In the genomic region with DNA sequence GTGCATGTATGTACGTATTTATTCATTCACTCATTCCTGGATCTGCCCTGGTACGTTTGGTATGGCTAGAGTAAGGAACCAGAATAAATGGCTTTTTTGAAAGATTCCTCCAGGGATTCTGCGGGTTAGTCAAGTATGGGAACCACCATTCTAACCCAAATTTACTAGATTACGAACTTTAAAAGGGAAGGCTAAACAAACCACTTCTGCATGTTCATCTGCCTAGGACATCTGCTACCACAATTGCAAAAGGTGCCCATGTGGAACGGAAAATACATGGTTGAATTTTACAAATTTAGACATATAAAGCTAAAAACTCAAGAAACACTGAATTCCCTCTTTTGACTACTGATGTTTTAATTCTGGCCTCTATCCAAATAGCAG, we compare ENCODE assay signal across 9 cellular contexts. TPM values are rescaled to one million over a fixed set of nuclear protein-coding genes. Genes with fewer than 3 reads are reported as not detected.
DNase-seq lines count a peak whose midpoint lies in the region; ATAC-seq and TF ChIP-seq lines count a peak whose summit lies in the region.
"Had no signal": no experiment of that assay in that cellular context is flagged by ENCODE, and none has a peak within 500 bp of the region (broad histone marks: within the 10 kb centered on the region; RNA-seq: fewer than 3 reads in every experiment).

No MANE protein-coding gene starts in this region.

- CTCF ChIA-PET in CD8-positive, alpha-beta memory T cell (lab: Charles Lee), result interaction anchor here (0.7 to 2.7 kb wide), 6 partner anchors 9 to 57 kb away, joined by 3 to 12 read pairs (median 6); no protein-coding TSS in a partner anchor

- peak overlapping the region; percentile 23 for H3K4me3 ChIP-seq in CD8-positive, alpha-beta memory T cell (ENCODE audit: low read length)
- H3K4me3 ChIP-seq in HL-60 (replicated peaks; ENCODE audit: insufficient read depth, low read length), result no peak overlapping the region

- no peak for TF ChIP-seq CTCF in HL-60 (IDR thresholded peaks at IDR 0.05; ENCODE audit: insufficient read depth, low read length)

- H3K4me1 Mint-ChIP-seq in CD8-positive, alpha-beta memory T cell, result peaks cover 83 to 93% (median 85%) of the 10 kb centered on the region in 3 donors
- peaks cover 71% of the 10 kb centered on the region for H3K4me1 Mint-ChIP-seq in activated T-helper 1 cell treated with anti-CD3 and anti-CD28 coated beads, Interleukin-12 subunit alpha, Interleukin-12 subunit beta, Interleukin-2, Interleukin-4 antibody, amounts not matched to agents 30 ng/mL and 10 ng/mL and 1 ng/mL, durations not matched to agents 14 hours and 24 hours and 36 hours (ENCODE audit: low read depth)
- H3K4me1 Mint-ChIP-seq in natural killer cell treated with Interleukin-12 subunit alpha and Interleukin-12 subunit beta and Interleukin-15 and Interleukin-18, amount 100 ng/mL, for 72 hours (ENCODE audit: low read depth in 2 of 2), result peaks cover 51 to 54% of the 10 kb centered on the region in 2 donors

- H3K36me3 ChIP-seq in CD8-positive, alpha-beta memory T cell (ENCODE audit: insufficient read depth, low read length), result no peaks in the 10 kb centered on the region

- H3K27ac Mint-ChIP-seq in CD8-positive, alpha-beta memory T cell, result peak overlapping the region; percentile 90 to 99 (median 97)
- peak overlapping the region; percentile 91 for H3K27ac Mint-ChIP-seq in activated T-helper 1 cell treated with anti-CD3 and anti-CD28 coated beads, Interleukin-12 subunit alpha, Interleukin-12 subunit beta, Interleukin-2, Interleukin-4 antibody, amounts not matched to agents 30 ng/mL and 10 ng/mL and 1 ng/mL, durations not matched to agents 14 hours and 24 hours and 36 hours
- H3K27ac Mint-ChIP-seq in natural killer cell treated with Interleukin-12 subunit alpha and Interleukin-12 subunit beta and Interleukin-15 and Interleukin-18, amount 100 ng/mL, for 72 hours, result peak overlapping the region; percentile 86 to 92

- ATAC-seq in natural killer cell treated with Interleukin-12 subunit alpha and Interleukin-12 subunit beta and Interleukin-15 and Interleukin-18, amount 100 ng/mL, for 72 hours, result no peak
- ATAC-seq in HG03342 (IDR thresholded peaks at IDR 0.05; ENCODE audit: unreplicated experiment), result no peak
- ATAC-seq in HG03139 (IDR thresholded peaks at IDR 0.05; ENCODE audit: unreplicated experiment), result no peak
- ATAC-seq: Panc1 had no signal

- DNase-seq in CD8-positive, alpha-beta memory T cell, result no peak
- DNase-seq in HL-60 (ENCODE audit: low read depth in 1 of 2, low spot score in 1 of 2), result peak; percentile 65 to 68
- no peak for DNase-seq in activated T-helper 1 cell treated with anti-CD3 and anti-CD28 coated beads, Interleukin-12 subunit alpha, Interleukin-12 subunit beta, Interleukin-2, Interleukin-4 antibody, amounts not matched to agents 30 ng/mL and 10 ng/mL and 1 ng/mL, durations not matched to agents 14 hours and 24 hours and 36 hours (ENCODE audit: low spot score)
- DNase-seq in natural killer cell treated with Interleukin-12 subunit alpha and Interleukin-12 subunit beta and Interleukin-15 and Interleukin-18, amount 100 ng/mL, for 72 hours (ENCODE audit: low spot score), result no peak
- no peak for DNase-seq in retina
- DNase-seq: WERI-Rb-1 had no signal

- H3K9me3 Mint-ChIP-seq in CD8-positive, alpha-beta memory T cell, result no peaks in the 10 kb centered on the region
- H3K9me3 Mint-ChIP-seq in activated T-helper 1 cell treated with anti-CD3 and anti-CD28 coated beads, Interleukin-12 subunit alpha, Interleukin-12 subunit beta, Interleukin-2, Interleukin-4 antibody, amounts not matched to agents 30 ng/mL and 10 ng/mL and 1 ng/mL, durations not matched to agents 14 hours and 24 hours and 36 hours, result no peaks in the 10 kb centered on the region
- H3K9me3 Mint-ChIP-seq in natural killer cell treated with Interleukin-12 subunit alpha and Interleukin-12 subunit beta and Interleukin-15 and Interleukin-18, amount 100 ng/mL, for 72 hours, result no peaks in the 10 kb centered on the region

- peaks cover 0 to 1% of the 10 kb centered on the region in 2 donors for H3K27me3 Mint-ChIP-seq in CD8-positive, alpha-beta memory T cell
- no peaks in the 10 kb centered on the region for H3K27me3 Mint-ChIP-seq in activated T-helper 1 cell treated with anti-CD3 and anti-CD28 coated beads, Interleukin-12 subunit alpha, Interleukin-12 subunit beta, Interleukin-2, Interleukin-4 antibody, amounts not matched to agents 30 ng/mL and 10 ng/mL and 1 ng/mL, durations not matched to agents 14 hours and 24 hours and 36 hours (ENCODE audit: insufficient read depth)
- H3K27me3 Mint-ChIP-seq in natural killer cell treated with Interleukin-12 subunit alpha and Interleukin-12 subunit beta and Interleukin-15 and Interleukin-18, amount 100 ng/mL, for 72 hours, result no peaks in the 10 kb centered on the region

- POLR2A ChIA-PET in CD8-positive, alpha-beta memory T cell (lab: Charles Lee), result interaction anchor here (0.6 to 2.5 kb wide), 4 partner anchors 11 to 560 kb away, joined by 3 to 15 read pairs (median 8); no protein-coding TSS in a partner anchor

- intact Hi-C loops in activated T-helper 1 cell treated with anti-CD3 and anti-CD28 coated beads, Interleukin-12 subunit alpha, Interleukin-12 subunit beta, Interleukin-2, Interleukin-4 antibody, amounts not matched to agents 30 ng/mL and 10 ng/mL and 1 ng/mL, durations not matched to agents 14 hours and 24 hours and 36 hours (cut with micrococcal nuclease), result loop anchor here (1.0 kb wide), 2 partner anchors 11 to 12 kb away; no protein-coding TSS in a partner anchor

- peak overlapping the region; percentile 91 for H3K27ac ChIP-seq in CD8-positive, alpha-beta memory T cell (ENCODE audit: low read depth, low read length)
- peak overlapping the region; percentile 98 for H3K27ac ChIP-seq in HL-60 (replicated peaks)
- H3K27ac ChIP-seq: WERI-Rb-1 had no signal

- no peaks in the 10 kb centered on the region for H3K9me3 ChIP-seq in CD8-positive, alpha-beta memory T cell (ENCODE audit: low read length)

- no peaks in the 10 kb centered on the region for H3K27me3 ChIP-seq in CD8-positive, alpha-beta memory T cell (ENCODE audit: insufficient read depth, low read length, poor library complexity, severe bottlenecking)
- no peaks in the 10 kb centered on the region for H3K27me3 ChIP-seq in HL-60 (ENCODE audit: insufficient read depth, poor library complexity, severe bottlenecking)

- H3K4me3 Mint-ChIP-seq in CD8-positive, alpha-beta memory T cell, result peak overlapping the region; percentile 20 to 84 (median 77)
- H3K4me3 Mint-ChIP-seq in activated T-helper 1 cell treated with anti-CD3 and anti-CD28 coated beads, Interleukin-12 subunit alpha, Interleukin-12 subunit beta, Interleukin-2, Interleukin-4 antibody, amounts not matched to agents 30 ng/mL and 10 ng/mL and 1 ng/mL, durations not matched to agents 14 hours and 24 hours and 36 hours, result peak overlapping the region; percentile 61
- H3K4me3 Mint-ChIP-seq in natural killer cell treated with Interleukin-12 subunit alpha and Interleukin-12 subunit beta and Interleukin-15 and Interleukin-18, amount 100 ng/mL, for 72 hours, result peak overlapping the region; percentile 73

- peaks cover 95% of the 10 kb centered on the region for H3K4me1 ChIP-seq in CD8-positive, alpha-beta memory T cell (ENCODE audit: insufficient read depth, low read length)

- peaks cover 0 to 28% (median 7%) of the 10 kb centered on the region in 3 donors for H3K36me3 Mint-ChIP-seq in CD8-positive, alpha-beta memory T cell
- H3K36me3 Mint-ChIP-seq in activated T-helper 1 cell treated with anti-CD3 and anti-CD28 coated beads, Interleukin-12 subunit alpha, Interleukin-12 subunit beta, Interleukin-2, Interleukin-4 antibody, amounts not matched to agents 30 ng/mL and 10 ng/mL and 1 ng/mL, durations not matched to agents 14 hours and 24 hours and 36 hours (ENCODE audit: low read depth), result peaks cover 26% of the 10 kb centered on the region
- H3K36me3 Mint-ChIP-seq in natural killer cell treated with Interleukin-12 subunit alpha and Interleukin-12 subunit beta and Interleukin-15 and Interleukin-18, amount 100 ng/mL, for 72 hours, result no peaks in the 10 kb centered on the region

RNA-seq across cellular contexts. Expression of a gene that starts 22.1 kb away (rescaled TPM):
- total RNA-seq in CD8-positive, alpha-beta memory T cell, result 100 to 1,000 TPM; 115 to 129 TPM
- 279 TPM for polyA plus RNA-seq in CD8-positive, alpha-beta memory T cell
- total RNA-seq in activated T-helper 1 cell treated with anti-CD3 and anti-CD28 coated beads, Interleukin-12 subunit alpha, Interleukin-12 subunit beta, Interleukin-2, Interleukin-4 antibody, amounts not matched to agents 30 ng/mL and 10 ng/mL and 1 ng/mL, durations not matched to agents 14 hours and 24 hours and 36 hours, result 147 TPM in 2 replicates
- 100 to 1,000 TPM; 111 to 149 TPM for total RNA-seq in natural killer cell treated with Interleukin-12 subunit alpha and Interleukin-12 subunit beta and Interleukin-15 and Interleukin-18, amount 100 ng/mL, for 72 hours

Comparison
In these comparisons a context has a peak if more than half of its experiments do, and no peak if none do; other contexts are left out.
1. DNase-seq: peak in HL-60 (2 of 2); none in CD8-positive, alpha-beta memory T cell (0 of 5), activated T-helper 1 cell treated with anti-CD3 and anti-CD28 coated beads, Interleukin-12 subunit alpha, Interleukin-12 subunit beta, Interleukin-2, Interleukin-4 antibody, amounts not matched to agents 30 ng/mL and 10 ng/mL and 1 ng/mL, durations not matched to agents 14 hours and 24 hours and 36 hours (single experiment), natural killer cell treated with Interleukin-12 subunit alpha and Interleukin-12 subunit beta and Interleukin-15 and Interleukin-18, amount 100 ng/mL, for 72 hours (single experiment) and retina (single experiment).
2. Peak in every context shown above with its lines, with median percentiles within 50 percentile points of each other: H3K27ac Mint-ChIP-seq and H3K4me3 Mint-ChIP-seq.